In genomic region chr6:4908062-4908461, GRCh38 we compare ENCODE assay signal across 19 cellular contexts.
A peak's percentile ranks its signal among the peaks of the same experiment; 100 is the strongest.
DNase-seq lines count a peak whose midpoint lies in the region; ATAC-seq, FAIRE-seq and TF ChIP-seq lines count a peak whose summit lies in the region.
"Had no signal": no experiment of that assay in that cellular context is flagged by ENCODE, and none has a peak within 500 bp of the region (broad histone marks: within the 10 kb centered on the region; RNA-seq: fewer than 3 reads in every experiment).

No MANE protein-coding gene starts in this region.

- no peak overlapping the region for H2AK5ac ChIP-seq in H1 (ENCODE audit: low read depth, low read length)

- H3K9me3 Mint-ChIP-seq in MCF 10A (ENCODE audit: unreplicated experiment), result no peaks in the 10 kb centered on the region
- H3K9me3 Mint-ChIP-seq: activated naive CD4-positive, alpha-beta T cell treated with anti-CD3 and anti-CD28 coated beads, Interleukin-2, amount 50 U/mL, for 24 hours had no signal

- H3K79me1 ChIP-seq in H1 (ENCODE audit: low read depth, low read length), result peaks cover 29% of the 10 kb centered on the region

- H3K4me2 ChIP-seq in H1 (ENCODE audit: insufficient read depth in 1 of 2, low read depth in 2 of 2, low read length in 2 of 2), result no peak overlapping the region; a peak in 1 of 4 replicates

- H3K9me3 ChIP-seq in breast epithelium (no peaks in the 10 kb centered on the region), H1 (ENCODE audit: insufficient read depth in 2 of 2, low read depth in 1 of 2, low read length in 1 of 2) (no peaks in the 10 kb centered on the region), transverse colon (no peaks in the 10 kb centered on the region)
- H3K9me3 ChIP-seq: right lobe of liver had no signal

- FAIRE-seq in H1 (lab: Jason Lieb, UNC) (no peak), H54 (lab: Jason Lieb, UNC) (no peak)
- FAIRE-seq: GM12892 had no signal

- no peak overlapping the region for H2BK12ac ChIP-seq in H1 (ENCODE audit: low read depth, low read length)

- no peak for DNase-seq in MCF 10A (ENCODE audit: unreplicated experiment)
- no peak for DNase-seq in breast epithelium (ENCODE audit: low spot score in 2 of 2)
- DNase-seq in RWPE1 (ENCODE audit: low spot score), result no peak
- DNase-seq in H1 (ENCODE audit: low read depth in 1 of 2, low spot score in 2 of 2), result no peak
- peak; percentile 36 for DNase-seq in transverse colon
- no peak for DNase-seq in omental fat pad (ENCODE audit: low spot score)
- no peak for DNase-seq in H54 (ENCODE audit: insufficient read length, low spot score)
- DNase-seq: activated T-cell treated with anti-CD3 and anti-CD28 coated beads, Interleukin-2, amount 50 U/mL, for 1 hour; CD4-positive, alpha-beta memory T cell; DMS79; HCEC 1CT; NCI-H1417; NCI-H2171; right lobe of liver; SHP77 had no signal

- H3K4ac ChIP-seq in H1 (replicated peaks; ENCODE audit: insufficient read length, low read depth, low read length), result no peak overlapping the region

- H4K91ac ChIP-seq in H1 (replicated peaks; ENCODE audit: insufficient read length, low read length), result no peak overlapping the region

- no peak overlapping the region for H2BK120ac ChIP-seq in H1 (replicated peaks; ENCODE audit: low read depth, low read length)

- intact Hi-C loops in MCF 10A (cut with micrococcal nuclease), result no loop called here
- intact Hi-C loops in breast epithelium (cut with DNase I; ENCODE audit: low total_unique reads), result no loop called here
- intact Hi-C loops in transverse colon (cut with DNase I; ENCODE audit: low total_unique reads), result no loop called here

- no peak for ATAC-seq in omental fat pad (ENCODE audit: low FRiP score)
- ATAC-seq in GM21717 (IDR thresholded peaks at IDR 0.05; ENCODE audit: unreplicated experiment), result no peak
- ATAC-seq: right lobe of liver had no signal

- WGBS in H1 (ENCODE audit: extremely low coverage in 1 of 2, insufficient coverage in 1 of 2, insufficient read length in 1 of 2, insufficient replicate concordance in 2 of 2, low coverage in 1 of 2, low lambda C conversion rate in 2 of 2, missing lambda C conversion rate in 1 of 2), 2 experiments, result 79% methylated on average over 4 of the region's 4 CpGs; no CpG with 5 or more reads in 1 of the 2 experiments
- WGBS in transverse colon (ENCODE audit: low coverage in 1 of 2), 2 donors, result 66% methylated on average over 4 of the region's 4 CpGs; no CpG with 5 or more reads in 1 of the 2 donors

- no peak overlapping the region for H4K5ac ChIP-seq in H1 (ENCODE audit: insufficient read length, low read depth, low read length)

- H2AFZ ChIP-seq in H1 (ENCODE audit: low read length), result no peak overlapping the region
- H2AFZ ChIP-seq: parathyroid adenoma had no signal

- peaks cover 29 to 37% of the 10 kb centered on the region in 2 experiments for H4K20me1 ChIP-seq in H1 (replicated peaks in 1 of 2; ENCODE audit: control insufficient read depth in 1 of 2, insufficient read depth in 2 of 2, low read length in 2 of 2)

- H3K79me2 ChIP-seq in H1 (ENCODE audit: control insufficient read depth in 1 of 2, insufficient read depth in 2 of 2, low read length in 2 of 2), result peaks cover 10 to 96% of the 10 kb centered on the region in 2 experiments; a peak in 3 of 4 replicates

- H3K36me3 ChIP-seq in breast epithelium (no peaks in the 10 kb centered on the region), H1 (ENCODE audit: control insufficient read depth in 2 of 4, insufficient read depth in 4 of 4, low read length in 3 of 4) (peaks cover 0 to 9% (median 0%) of the 10 kb centered on the region in 4 experiments; a peak in 3 of 8 replicates), transverse colon (no peaks in the 10 kb centered on the region)
- H3K36me3 ChIP-seq: right lobe of liver had no signal

- no peak overlapping the region for H3K27ac ChIP-seq in breast epithelium
- 0 out of 2 replicates have a peak overlapping the region, but pooled peaks have one; percentile 17 for H3K27ac ChIP-seq in RWPE1
- H3K27ac ChIP-seq in H1 (ENCODE audit: low read depth, low read length), result no peak overlapping the region
- H3K27ac ChIP-seq in transverse colon, result peak overlapping the region in 1 of 4 donors; percentile 79
- H3K27ac ChIP-seq: parathyroid adenoma, right lobe of liver had no signal

- no peak for TF ChIP-seq CTCF in MCF 10A (IDR thresholded peaks at IDR 0.05; ENCODE audit: unreplicated experiment)
- no peak for TF ChIP-seq CTCF in breast epithelium (IDR thresholded peaks at IDR 0.05)
- no peak for TF ChIP-seq CTCF in RWPE1 (conservative IDR thresholded peaks at IDR 0.05; ENCODE audit: low read depth)
- TF ChIP-seq CTCF in H1 (IDR thresholded peaks at IDR 0.05; ENCODE audit: control extremely low read depth in 1 of 3, insufficient read depth in 1 of 3, low read depth in 1 of 3, low read length in 3 of 3), result no peak
- no peak for TF ChIP-seq CTCF in transverse colon (IDR thresholded peaks at IDR 0.05)
- TF ChIP-seq CTCF in omental fat pad (IDR thresholded peaks at IDR 0.05), result no peak

- no peak overlapping the region for H3K14ac ChIP-seq in H1 (ENCODE audit: insufficient read length)

- H3K27me3 ChIP-seq in breast epithelium, result no peaks in the 10 kb centered on the region
- H3K27me3 ChIP-seq in H1 (replicated peaks in 1 of 4; ENCODE audit: control insufficient read depth in 3 of 4, extremely low read depth in 1 of 4, insufficient read depth in 3 of 4, low read length in 3 of 4), result no peaks in the 10 kb centered on the region
- no peaks in the 10 kb centered on the region for H3K27me3 ChIP-seq in transverse colon
- H3K27me3 ChIP-seq: right lobe of liver had no signal

- in situ Hi-C loops in transverse colon (cut with MboI; ENCODE audit: low pct_ligation_motif_present in 1 of 4, low pct_unique_long_range_greater_than_20kb in 1 of 4, low sequenced_read_pairs in 3 of 4), result no loop called here

- no peak overlapping the region for H3K4me3 Mint-ChIP-seq in MCF 10A (ENCODE audit: unreplicated experiment)

- H3K23ac ChIP-seq in H1 (ENCODE audit: insufficient read length), result no peak overlapping the region

- H3K23me2 ChIP-seq in H1 (ENCODE audit: low read depth, low read length), result no peaks in the 10 kb centered on the region

- POLR2A ChIA-PET in MCF 10A (lab: Yijun Ruan, JAX) (interaction anchor here (1.4 kb wide), 1 partner anchor 19 kb away, joined by 10 read pairs; no protein-coding TSS in a partner anchor), RWPE1 (lab: Yijun Ruan, JAX; ENCODE audit: low non-redundant PET) (no interaction called here), H1 (lab: Charles Lee; ENCODE audit: partially characterized antibody) (interaction anchor here (0.9 to 1.2 kb wide), 3 partner anchors 12 to 134 kb away, joined by 3 read pairs; no protein-coding TSS in a partner anchor)

- no peak overlapping the region for H2BK20ac ChIP-seq in H1 (ENCODE audit: low read length)

- no peak overlapping the region for H3K9ac ChIP-seq in H1 (replicated peaks in 1 of 4; ENCODE audit: extremely low read depth in 1 of 4, low read depth in 3 of 4, low read length in 3 of 4)
- H3K9ac ChIP-seq: parathyroid adenoma had no signal

- H3K4me1 ChIP-seq in breast epithelium (no peaks in the 10 kb centered on the region), H1 (replicated peaks in 1 of 4; ENCODE audit: control insufficient read depth in 3 of 4, insufficient read depth in 4 of 4, low read length in 3 of 4) (peaks cover 6 to 21% (median 15%) of the 10 kb centered on the region in 4 experiments; a peak in 6 of 7 replicates), transverse colon (peaks cover 5 to 57% (median 48%) of the 10 kb centered on the region in 4 donors)

- TF ChIP-seq POLR2A in breast epithelium (IDR thresholded peaks at IDR 0.05) (no peak), H1 (IDR thresholded peaks at IDR 0.05; ENCODE audit: control extremely low read depth in 1 of 2, low read depth in 2 of 2, low read length in 2 of 2) (no peak), transverse colon (IDR thresholded peaks at IDR 0.05) (no peak), H54 (IDR thresholded peaks at IDR 0.05; ENCODE audit: low read depth, low read length) (no peak)

- BruUV-seq in MCF 10A (replicated peaks; lab: Mats Ljungman, UMichigan), result no TSS peak

- H3K4me3 ChIP-seq in breast epithelium (no peak overlapping the region), H1 (ENCODE audit: extremely low read depth in 1 of 4, insufficient read depth in 2 of 4, low read depth in 3 of 4, low read length in 4 of 4) (no peak overlapping the region), transverse colon (no peak overlapping the region)
- H3K4me3 ChIP-seq: right lobe of liver had no signal

- H3K27me3 Mint-ChIP-seq in MCF 10A (ENCODE audit: insufficient read depth, unreplicated experiment), result no peaks in the 10 kb centered on the region
- H3K27me3 Mint-ChIP-seq: activated naive CD4-positive, alpha-beta T cell treated with anti-CD3 and anti-CD28 coated beads, Interleukin-2, amount 50 U/mL, for 24 hours; CD4-positive, alpha-beta memory T cell had no signal

- no peak overlapping the region for H3K56ac ChIP-seq in H1 (replicated peaks; ENCODE audit: insufficient read length, low read depth, low read length)

- no peak overlapping the region for H3K18ac ChIP-seq in H1 (ENCODE audit: extremely low read depth, low read length)

- no peak overlapping the region for H2BK15ac ChIP-seq in H1 (ENCODE audit: low read length)

- 0 out of 2 replicates have a peak overlapping the region, but pooled peaks have one; percentile 39 for H2BK5ac ChIP-seq in H1 (ENCODE audit: low read depth, low read length)

- H3K4me1 Mint-ChIP-seq in MCF 10A (ENCODE audit: insufficient read depth, unreplicated experiment), result peaks cover 14% of the 10 kb centered on the region

- no peak for TF ChIP-seq RAD21 in H1 (IDR thresholded peaks at IDR 0.05 in 1 of 2, conservative IDR thresholded peaks at IDR 0.05 in 1 of 2; ENCODE audit: low read depth in 2 of 2, low read length in 2 of 2)

- no peak overlapping the region for H4K8ac ChIP-seq in H1 (ENCODE audit: extremely low read depth, insufficient read depth, low read length)

- peak overlapping the region; percentile 67 for H3K27ac Mint-ChIP-seq in MCF 10A (ENCODE audit: low read depth, unreplicated experiment)
- H3K27ac Mint-ChIP-seq: activated naive CD4-positive, alpha-beta T cell treated with anti-CD3 and anti-CD28 coated beads, Interleukin-2, amount 50 U/mL, for 24 hours had no signal

- H3K36me3 Mint-ChIP-seq in MCF 10A (ENCODE audit: insufficient read depth, unreplicated experiment), result peaks cover 24% of the 10 kb centered on the region

- TF ChIP-seq EP300 in H1 (IDR thresholded peaks at IDR 0.05; ENCODE audit: borderline replicate concordance in 1 of 2, low read depth in 2 of 2, low read length in 2 of 2) (no peak), transverse colon (IDR thresholded peaks at IDR 0.05; ENCODE audit: low read depth) (no peak)

- CTCF ChIA-PET in MCF 10A (lab: Yijun Ruan, JAX), result no interaction called here
- CTCF ChIA-PET in RWPE1 (lab: Yijun Ruan, JAX), result interaction anchor here (0.8 kb wide), 1 partner anchor 60 kb away, joined by 3 read pairs; no protein-coding TSS in a partner anchor
- CTCF ChIA-PET in H1 (lab: Charles Lee; ENCODE audit: partially characterized antibody), result interaction anchor here (1.0 to 2.3 kb wide), 7 partner anchors 12 to 60 kb away, joined by 3 to 10 read pairs (median 3); no protein-coding TSS in a partner anchor

TF ChIP-seq in H1, 55 proteins besides CTCF, POLR2A, EP300 and RAD21 (continues in another document):
- TF ChIP-seq SIX5 (IDR thresholded peaks at IDR 0.05; ENCODE audit: low read depth, low read length) (no peak), BCL11A (IDR thresholded peaks at IDR 0.05; ENCODE audit: low read depth in 2 of 2, low read length in 2 of 2) (no peak), YY1 (IDR thresholded peaks at IDR 0.05; ENCODE audit: low read depth, low read length) (no peak)
